In genomic region chr2:159094173-159094737, GRCh38 we compare ENCODE assay signal across 9 cellular contexts.
A peak's percentile ranks its signal among the peaks of the same experiment; 100 is the strongest.
DNase-seq lines count a peak whose midpoint lies in the region; ATAC-seq and TF ChIP-seq lines count a peak whose summit lies in the region.
"Had no signal": no experiment of that assay in that cellular context is flagged by ENCODE, and none has a peak within 500 bp of the region (broad histone marks: within the 10 kb centered on the region; RNA-seq: fewer than 3 reads in every experiment).

No MANE protein-coding gene starts in this region.

- no peak for DNase-seq in activated T-cell treated with anti-CD3 and anti-CD28 coated beads, Interleukin-2, amount 50 U/mL, for 24 hours
- DNase-seq in activated T-cell treated with anti-CD3 and anti-CD28 coated beads for 4 hours (no peak), mucosa of gallbladder (ENCODE audit: low spot score) (peak; percentile 73), transverse colon (peak; percentile 66), NCI-H69 (lab: John Stamatoyannopoulos, UW) (no peak)
- no peak for DNase-seq in effector memory CD8-positive, alpha-beta T cell
- DNase-seq in activated CD4-positive, alpha-beta memory T cell treated with anti-CD3 and anti-CD28 coated beads for 36 hours = no peak
- DNase-seq: ACHN had no signal

- H3K36me3 ChIP-seq in transverse colon = no peaks in the 10 kb centered on the region

- peaks cover 12% of the 10 kb centered on the region for H3K9me3 Mint-ChIP-seq in activated T-cell treated with anti-CD3 and anti-CD28 coated beads, Interleukin-2, amount 50 U/mL, for 24 hours
- H3K9me3 Mint-ChIP-seq in effector memory CD8-positive, alpha-beta T cell = peaks cover 0 to 17% of the 10 kb centered on the region in 2 donors
- H3K9me3 Mint-ChIP-seq in activated CD4-positive, alpha-beta memory T cell treated with anti-CD3 and anti-CD28 coated beads for 36 hours = peaks cover 16% of the 10 kb centered on the region

- peaks cover 55% of the 10 kb centered on the region for H3K4me1 Mint-ChIP-seq in activated T-cell treated with anti-CD3 and anti-CD28 coated beads, Interleukin-2, amount 50 U/mL, for 24 hours (ENCODE audit: low read depth)
- peaks cover 3 to 26% of the 10 kb centered on the region in 2 donors for H3K4me1 Mint-ChIP-seq in effector memory CD8-positive, alpha-beta T cell (ENCODE audit: low read depth in 2 of 2)
- H3K4me1 Mint-ChIP-seq in activated CD4-positive, alpha-beta memory T cell treated with anti-CD3 and anti-CD28 coated beads for 36 hours (ENCODE audit: low read depth) = peaks cover 29% of the 10 kb centered on the region

- H3K4me3 Mint-ChIP-seq in activated T-cell treated with anti-CD3 and anti-CD28 coated beads, Interleukin-2, amount 50 U/mL, for 24 hours = no peak overlapping the region
- H3K4me3 Mint-ChIP-seq in effector memory CD8-positive, alpha-beta T cell = peak overlapping the region in 1 of 2 donors; percentile 25
- no peak overlapping the region for H3K4me3 Mint-ChIP-seq in activated CD4-positive, alpha-beta memory T cell treated with anti-CD3 and anti-CD28 coated beads for 36 hours

- peak; percentile 29 for TF ChIP-seq EP300 in transverse colon (IDR thresholded peaks at IDR 0.05; ENCODE audit: low read depth)

- TF ChIP-seq CTCF in transverse colon (IDR thresholded peaks at IDR 0.05) = no peak

- 17% methylated on average over 10 of the region's 10 CpGs; no CpG with 5 or more reads in 1 of the 2 donors for WGBS in transverse colon (ENCODE audit: low coverage in 1 of 2), 2 donors

- POLR2A ChIA-PET in activated CD4-positive, alpha-beta memory T cell treated with anti-CD3 and anti-CD28 coated beads for 36 hours (lab: Charles Lee) = no interaction called here

- H3K4me3 ChIP-seq in transverse colon = no peak overlapping the region

- no peaks in the 10 kb centered on the region for H3K27me3 ChIP-seq in transverse colon

- H3K36me3 Mint-ChIP-seq in activated T-cell treated with anti-CD3 and anti-CD28 coated beads, Interleukin-2, amount 50 U/mL, for 24 hours (ENCODE audit: low read depth) = peaks cover 9% of the 10 kb centered on the region
- H3K36me3 Mint-ChIP-seq in effector memory CD8-positive, alpha-beta T cell (ENCODE audit: insufficient read depth) = no peaks in the 10 kb centered on the region
- peaks cover 2% of the 10 kb centered on the region for H3K36me3 Mint-ChIP-seq in activated CD4-positive, alpha-beta memory T cell treated with anti-CD3 and anti-CD28 coated beads for 36 hours

- peaks cover 0 to 4% of the 10 kb centered on the region in 2 donors for H3K9me3 ChIP-seq in transverse colon

- peak overlapping the region; percentile 68 for H3K27ac Mint-ChIP-seq in activated T-cell treated with anti-CD3 and anti-CD28 coated beads, Interleukin-2, amount 50 U/mL, for 24 hours
- peak overlapping the region in 1 of 2 donors; percentile 74 for H3K27ac Mint-ChIP-seq in effector memory CD8-positive, alpha-beta T cell
- H3K27ac Mint-ChIP-seq in activated CD4-positive, alpha-beta memory T cell treated with anti-CD3 and anti-CD28 coated beads for 36 hours = no peak overlapping the region

- intact Hi-C loops in transverse colon (cut with DNase I; ENCODE audit: low total_unique reads) = no loop called here
- intact Hi-C loops in activated CD4-positive, alpha-beta memory T cell treated with anti-CD3 and anti-CD28 coated beads for 36 hours (cut with micrococcal nuclease) = loop anchor here (10.0 kb wide), 1 partner anchor 119 kb away; no protein-coding TSS in a partner anchor

- peaks cover 39 to 67% (median 63%) of the 10 kb centered on the region in 4 donors for H3K4me1 ChIP-seq in transverse colon

- peak; percentile 15 for ATAC-seq in effector memory CD8-positive, alpha-beta T cell (replicated peaks)
- ATAC-seq in GM21528 (IDR thresholded peaks at IDR 0.05; ENCODE audit: low FRiP score, unreplicated experiment) = no peak

- in situ Hi-C loops in transverse colon (cut with MboI; ENCODE audit: low pct_ligation_motif_present in 1 of 4, low pct_unique_long_range_greater_than_20kb in 1 of 4, low sequenced_read_pairs in 3 of 4) = no loop called here

- H3K27ac ChIP-seq in transverse colon = peak overlapping the region; percentile 79 to 90 (median 84)

- H3K27me3 Mint-ChIP-seq in activated T-cell treated with anti-CD3 and anti-CD28 coated beads, Interleukin-2, amount 50 U/mL, for 24 hours = no peaks in the 10 kb centered on the region
- H3K27me3 Mint-ChIP-seq in effector memory CD8-positive, alpha-beta T cell = no peaks in the 10 kb centered on the region
- H3K27me3 Mint-ChIP-seq in activated CD4-positive, alpha-beta memory T cell treated with anti-CD3 and anti-CD28 coated beads for 36 hours = peaks cover 4% of the 10 kb centered on the region

- TF ChIP-seq POLR2A in transverse colon (IDR thresholded peaks at IDR 0.05) = no peak

- CTCF ChIA-PET in activated CD4-positive, alpha-beta memory T cell treated with anti-CD3 and anti-CD28 coated beads for 36 hours (lab: Charles Lee) = interaction anchor here (1.5 kb wide), 1 partner anchor 25 kb away, joined by 3 read pairs; no protein-coding TSS in a partner anchor

Comparison
In these comparisons a context has a peak if more than half of its experiments do, and no peak if none do; other contexts are left out.
1. DNase-seq: peak in mucosa of gallbladder (single experiment) and transverse colon (single experiment); none in activated T-cell treated with anti-CD3 and anti-CD28 coated beads, Interleukin-2, amount 50 U/mL, for 24 hours (single experiment), activated T-cell treated with anti-CD3 and anti-CD28 coated beads for 4 hours (single experiment), effector memory CD8-positive, alpha-beta T cell (0 of 3), NCI-H69 (single experiment) and activated CD4-positive, alpha-beta memory T cell treated with anti-CD3 and anti-CD28 coated beads for 36 hours (single experiment).